Comparison of ENCODE assay signal across 8 cellular contexts in genomic region chr12:49750027-49750977, GRCh38. TPM values are rescaled to one million over a fixed set of nuclear protein-coding genes. Genes with fewer than 3 reads are reported as not detected.
DNase-seq lines count a peak whose midpoint lies in the region; ATAC-seq, FAIRE-seq and TF ChIP-seq lines count a peak whose summit lies in the region.

No MANE protein-coding gene starts in this region.

- DNase-seq in activated gamma-delta T cell treated with Interleukin-2 at 50 U/mL for 16 hours (peak; percentile 27), activated gamma-delta T cell (lab: John Stamatoyannopoulos, UW) (no peak), astrocyte (ENCODE audit: low read depth) (peak; percentile 39), mucosa of descending colon (no peak), hippocampal formation (lab: John Stamatoyannopoulos, UW) (no peak), SW 1271 (lab: John Stamatoyannopoulos, UW) (no peak), COLO829 (ENCODE audit: low spot score) (no peak)

- no peak for FAIRE-seq in astrocyte (lab: Jason Lieb, UNC)

- H3K27ac ChIP-seq in OCI-LY3 (ENCODE audit: low read length) = peak overlapping the region; percentile 50
- H3K27ac ChIP-seq in astrocyte (ENCODE audit: low read depth, low read length) = no peak overlapping the region

- peaks cover 63% of the 10 kb centered on the region for H3K4me1 Mint-ChIP-seq in astrocyte (ENCODE audit: low read depth, unreplicated experiment)

- peak overlapping the region; percentile 20 for H3K4me3 ChIP-seq in OCI-LY3 (ENCODE audit: low read length)
- no peak overlapping the region for H3K4me3 ChIP-seq in astrocyte (ENCODE audit: insufficient read depth, low read depth, low read length)
- no peak overlapping the region for H3K4me3 ChIP-seq in mucosa of descending colon

- H3K4me3 Mint-ChIP-seq in astrocyte (ENCODE audit: unreplicated experiment) = peak overlapping the region; percentile 68

- H3K27me3 Mint-ChIP-seq in astrocyte (ENCODE audit: low read depth, unreplicated experiment) = no peaks in the 10 kb centered on the region

- peak overlapping the region; percentile 16 for H3K9ac ChIP-seq in OCI-LY3 (ENCODE audit: low read length)
- no peak overlapping the region for H3K9ac ChIP-seq in astrocyte (ENCODE audit: low read length)

- H3K4me1 ChIP-seq in OCI-LY3 (ENCODE audit: low read length) (peaks cover 63% of the 10 kb centered on the region), astrocyte (ENCODE audit: insufficient read depth, low read length) (peaks cover 15% of the 10 kb centered on the region), mucosa of descending colon (ENCODE audit: low read depth) (peaks cover 18% of the 10 kb centered on the region)

- peak overlapping the region; percentile 48 for H3K4me2 ChIP-seq in OCI-LY3 (ENCODE audit: low read length)
- H3K4me2 ChIP-seq in astrocyte (ENCODE audit: low read length) = no peak overlapping the region

- H3K9me3 ChIP-seq in OCI-LY3 (ENCODE audit: insufficient read depth, low read length) = no peaks in the 10 kb centered on the region
- H3K9me3 ChIP-seq in astrocyte (ENCODE audit: insufficient read depth, low read depth, low read length) = no peaks in the 10 kb centered on the region
- H3K9me3 ChIP-seq in mucosa of descending colon = no peaks in the 10 kb centered on the region

- H3K36me3 ChIP-seq in OCI-LY3 (replicated peaks; ENCODE audit: low read depth, low read length) = peaks cover 29% of the 10 kb centered on the region
- H3K36me3 ChIP-seq in astrocyte (ENCODE audit: insufficient read depth, low read length) = peaks cover 28% of the 10 kb centered on the region
- H3K36me3 ChIP-seq in mucosa of descending colon (ENCODE audit: low read depth) = peaks cover 3% of the 10 kb centered on the region

- H3K36me3 Mint-ChIP-seq in astrocyte (ENCODE audit: low read depth, unreplicated experiment) = peaks cover 10% of the 10 kb centered on the region

- H3K79me2 ChIP-seq in OCI-LY3 (ENCODE audit: low read length) = peaks cover 96% of the 10 kb centered on the region
- peaks cover 99% of the 10 kb centered on the region for H3K79me2 ChIP-seq in astrocyte (ENCODE audit: insufficient read depth, low read length)

- ATAC-seq in mucosa of descending colon = peak; percentile 88

- TF ChIP-seq CTCF in OCI-LY3 (IDR thresholded peaks at IDR 0.05; ENCODE audit: low read depth, low read length) (peak; percentile 26), astrocyte (IDR thresholded peaks at IDR 0.05; ENCODE audit: insufficient read depth, low read depth, low read length) (no peak), mucosa of descending colon (IDR thresholded peaks at IDR 0.05) (no peak)

- peaks cover 92% of the 10 kb centered on the region for H4K20me1 ChIP-seq in OCI-LY3 (ENCODE audit: insufficient read depth, low read length)
- H4K20me1 ChIP-seq in astrocyte (ENCODE audit: insufficient read depth, low read length) = peaks cover 99% of the 10 kb centered on the region

- no peaks in the 10 kb centered on the region for H3K9me3 Mint-ChIP-seq in astrocyte (ENCODE audit: unreplicated experiment)

- peak overlapping the region; percentile 88 for H3K27ac Mint-ChIP-seq in astrocyte (ENCODE audit: unreplicated experiment)

- intact Hi-C loops in mucosa of descending colon (cut with DNase I, micrococcal nuclease) = no loop called here

- no peaks in the 10 kb centered on the region for H3K27me3 ChIP-seq in OCI-LY3 (ENCODE audit: low read depth, low read length)
- H3K27me3 ChIP-seq in astrocyte (ENCODE audit: insufficient read depth, low read length) = no peaks in the 10 kb centered on the region

- no peak overlapping the region for H2AFZ ChIP-seq in OCI-LY3 (ENCODE audit: low read depth, low read length)
- no peak overlapping the region for H2AFZ ChIP-seq in astrocyte (ENCODE audit: low read depth, low read length)

RNA-seq across cellular contexts. Expression of gene TMBIM6, which starts 8.9 kb away (rescaled TPM):
- total RNA-seq in astrocyte = 434 and 452 TPM in 2 replicates
- 100 to 1,000 TPM; 614 to 954 (median 773) TPM for total RNA-seq in mucosa of descending colon

RNA-seq across cellular contexts. Expression of gene FMNL3, which starts 43.1 kb away (rescaled TPM):
- total RNA-seq in astrocyte = 58.4 and 62.9 TPM in 2 replicates
- 10 to 100 TPM in 1 of 3 donors, 1 to 10 TPM in 2; 4.2 to 13.4 (median 7.1) TPM for total RNA-seq in mucosa of descending colon

Comparison
In these comparisons a context has a peak if more than half of its experiments do, and no peak if none do; other contexts are left out.
1. DNase-seq: peak in activated gamma-delta T cell treated with Interleukin-2 at 50 U/mL for 16 hours (single experiment) and astrocyte (single experiment); none in activated gamma-delta T cell (single experiment), mucosa of descending colon (0 of 3), hippocampal formation (0 of 2), SW 1271 (0 of 2) and COLO829 (single experiment).